ENCODE assay signal across 12 cellular contexts in the genomic region with DNA sequence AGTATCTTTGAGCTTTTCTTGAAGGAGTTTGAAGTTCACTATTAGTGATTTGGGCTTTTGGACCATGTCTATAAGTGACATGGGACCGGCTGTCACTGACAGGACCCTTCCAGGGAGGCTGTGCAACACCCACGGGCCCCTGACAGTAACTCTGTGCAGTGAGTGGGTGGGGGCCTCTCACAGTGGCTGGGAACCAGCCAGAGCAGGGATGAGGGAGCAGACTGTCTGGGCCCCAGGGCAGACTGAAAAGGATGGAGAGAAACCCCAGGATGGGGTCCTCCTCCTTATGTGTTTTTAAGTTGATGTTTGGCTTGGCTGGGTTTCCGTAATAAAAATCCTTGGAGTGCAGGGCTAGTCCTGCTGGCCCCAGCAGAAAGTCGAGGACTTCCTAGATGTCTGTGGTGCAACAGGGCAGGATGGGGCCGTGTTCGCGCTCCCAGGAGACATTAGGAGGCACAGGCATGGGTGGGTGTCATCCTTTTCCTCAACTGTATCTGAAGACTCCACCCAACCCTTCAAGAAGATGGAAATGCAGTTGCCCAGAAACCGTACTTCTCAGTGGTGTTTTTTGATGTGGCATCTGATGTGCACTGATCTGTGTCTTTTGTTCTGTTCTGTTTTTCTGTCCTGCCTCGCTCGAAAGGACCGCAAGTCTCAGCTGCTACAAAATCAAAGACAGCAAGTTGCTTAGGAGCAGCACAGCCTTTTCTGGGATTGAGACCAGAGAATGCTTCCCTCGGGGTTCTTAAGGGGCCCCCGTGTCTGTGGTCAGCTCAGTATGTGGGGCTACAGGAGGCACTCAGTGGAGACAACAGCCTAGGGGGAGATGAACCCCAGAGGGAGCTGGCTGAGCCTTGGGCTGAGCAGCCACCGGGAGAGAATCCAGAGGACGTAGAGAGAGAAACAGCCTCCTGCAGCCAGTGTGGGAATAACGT. TPM values are rescaled to one million over a fixed set of nuclear protein-coding genes. Genes with fewer than 3 reads are reported as not detected.
A peak's percentile ranks its signal among the peaks of the same experiment; 100 is the strongest.
DNase-seq lines count a peak whose midpoint lies in the region; ATAC-seq, FAIRE-seq and TF ChIP-seq lines count a peak whose summit lies in the region.
"Had no signal": no experiment of that assay in that cellular context is flagged by ENCODE, and none has a peak within 500 bp of the region (broad histone marks: within the 10 kb centered on the region; RNA-seq: fewer than 3 reads in every experiment).

No MANE protein-coding gene starts in this region.

- no peak for ATAC-seq in GM18909 (IDR thresholded peaks at IDR 0.05; ENCODE audit: poor library complexity, unreplicated experiment)
- no peak for ATAC-seq in HG03520 (IDR thresholded peaks at IDR 0.05; ENCODE audit: unreplicated experiment)

- peaks cover 79% of the 10 kb centered on the region for H3K36me3 Mint-ChIP-seq in activated naive CD4-positive, alpha-beta T cell treated with anti-CD3 and anti-CD28 coated beads, Interleukin-2, amount 10 ng/mL, durations not matched to agents 7 days and 5 days

- peak overlapping the region; percentile 97 for H3K27ac Mint-ChIP-seq in activated naive CD4-positive, alpha-beta T cell treated with anti-CD3 and anti-CD28 coated beads, Interleukin-2, amount 10 ng/mL, durations not matched to agents 7 days and 5 days
- H3K27ac Mint-ChIP-seq: dendritic cell treated with granulocyte-macrophage colony-stimulating factor and Interleukin-4, amounts not matched to agents 40 ng/mL and 50 ng/mL, for 4 days had no signal

- FAIRE-seq in GM12892 (lab: Jason Lieb, UNC), result peak; percentile 93

- CTCF ChIA-PET in activated naive CD4-positive, alpha-beta T cell treated with anti-CD3 and anti-CD28 coated beads, Interleukin-2, amount 10 ng/mL, durations not matched to agents 7 days and 5 days (lab: Charles Lee), result interaction anchor here (1.2 to 1.3 kb wide), 2 partner anchors 9 to 26 kb away, joined by 3 to 4 read pairs; no protein-coding TSS in a partner anchor

- H3K4me1 Mint-ChIP-seq in activated naive CD4-positive, alpha-beta T cell treated with anti-CD3 and anti-CD28 coated beads, Interleukin-2, amount 10 ng/mL, durations not matched to agents 7 days and 5 days, result peaks cover 96% of the 10 kb centered on the region

- no peaks in the 10 kb centered on the region for H3K27me3 Mint-ChIP-seq in activated naive CD4-positive, alpha-beta T cell treated with anti-CD3 and anti-CD28 coated beads, Interleukin-2, amount 10 ng/mL, durations not matched to agents 7 days and 5 days
- H3K27me3 Mint-ChIP-seq: dendritic cell treated with granulocyte-macrophage colony-stimulating factor and Interleukin-4, amounts not matched to agents 40 ng/mL and 50 ng/mL, for 4 days had no signal

- H3K9me3 Mint-ChIP-seq in activated naive CD4-positive, alpha-beta T cell treated with anti-CD3 and anti-CD28 coated beads, Interleukin-2, amount 10 ng/mL, durations not matched to agents 7 days and 5 days, result no peaks in the 10 kb centered on the region
- H3K9me3 Mint-ChIP-seq: dendritic cell treated with granulocyte-macrophage colony-stimulating factor and Interleukin-4, amounts not matched to agents 40 ng/mL and 50 ng/mL, for 4 days had no signal

- TF ChIP-seq POLR2A in GM12892 (IDR thresholded peaks at IDR 0.05; ENCODE audit: low read depth, low read length), result no peak

- DNase-seq in GM12892 (ENCODE audit: insufficient read length) (no peak), NAMALWA (ENCODE audit: low spot score) (peak; percentile 70), ureter (ENCODE audit: low spot score) (no peak)
- DNase-seq in activated naive CD4-positive, alpha-beta T cell treated with anti-CD3 and anti-CD28 coated beads, Interleukin-2, amount 10 ng/mL, durations not matched to agents 7 days and 5 days, result peak; percentile 76
- peak; percentile 46 for DNase-seq in stimulated activated CD4-positive, alpha-beta T cell treated with anti-CD3 and anti-CD28 coated beads, Interleukin-4, amount 100 ng/mL, for 24 hours
- DNase-seq: DMS53, foreskin melanocyte, NCI-H187, OCI-M1 had no signal

- peak overlapping the region; percentile 84 for H3K4me3 Mint-ChIP-seq in activated naive CD4-positive, alpha-beta T cell treated with anti-CD3 and anti-CD28 coated beads, Interleukin-2, amount 10 ng/mL, durations not matched to agents 7 days and 5 days
- H3K4me3 Mint-ChIP-seq: dendritic cell treated with granulocyte-macrophage colony-stimulating factor and Interleukin-4, amounts not matched to agents 40 ng/mL and 50 ng/mL, for 4 days had no signal

RNA-seq across cellular contexts. Expression of a gene that starts 24.2 kb away (rescaled TPM):
- 10.2 TPM for polyA plus RNA-seq in GM12892 (2012; ENCODE audit: missing spikeins)
- total RNA-seq in ureter, result 4.9 TPM

RNA-seq across cellular contexts. Expression of a gene that starts 55.0 kb away (rescaled TPM):
- 17.6 TPM for polyA plus RNA-seq in GM12892 (2012; ENCODE audit: missing spikeins)
- 59.8 TPM for total RNA-seq in ureter

Comparison
In these comparisons a context has a peak if more than half of its experiments do, and no peak if none do; other contexts are left out.
1. DNase-seq: peak in NAMALWA (single experiment), activated naive CD4-positive, alpha-beta T cell treated with anti-CD3 and anti-CD28 coated beads, Interleukin-2, amount 10 ng/mL, durations not matched to agents 7 days and 5 days (single experiment) and stimulated activated CD4-positive, alpha-beta T cell treated with anti-CD3 and anti-CD28 coated beads, Interleukin-4, amount 100 ng/mL, for 24 hours (single experiment); none in GM12892 (single experiment) and ureter (single experiment).